Comparison of ENCODE assay signal across 19 cellular contexts in genomic region chr3:53190659-53191058, GRCh38. TPM values are rescaled to one million over a fixed set of nuclear protein-coding genes. Genes with fewer than 3 reads are reported as not detected.
DNase-seq lines count a peak whose midpoint lies in the region; ATAC-seq and TF ChIP-seq lines count a peak whose summit lies in the region.
"Had no signal": no experiment of that assay in that cellular context is flagged by ENCODE, and none has a peak within 500 bp of the region (broad histone marks: within the 10 kb centered on the region; RNA-seq: fewer than 3 reads in every experiment).

No MANE protein-coding gene starts in this region.

- H3K4me1 Mint-ChIP-seq in central memory CD8-positive, alpha-beta T cell: peaks cover 14% of the 10 kb centered on the region
- peaks cover 15 to 28% of the 10 kb centered on the region in 2 donors for H3K4me1 Mint-ChIP-seq in natural killer cell

- intact Hi-C loops in natural killer cell (cut with micrococcal nuclease): no loop called here

- DNase-seq in central memory CD8-positive, alpha-beta T cell (ENCODE audit: low spot score in 2 of 2): no peak
- DNase-seq in NCI-H2107 treated with DMSO at 0.1 percent for 48 hours (lab: John Stamatoyannopoulos, UW; ENCODE audit: unreplicated experiment) (no peak), natural killer cell (no peak), NCI-H1930 (lab: John Stamatoyannopoulos, UW) (no peak)
- no peak for DNase-seq in activated naive CD4-positive, alpha-beta T cell treated with Interleukin-2 at 50 U/mL for 16 hours
- DNase-seq: activated CD4-positive, alpha-beta T cell treated with anti-CD3 and anti-CD28 coated beads, Interleukin-2, amount 50 U/mL, for 1 hour; activated T-cell treated with anti-CD3 and anti-CD28 coated beads, Interleukin-2, amount 50 U/mL, for 48 hours; cerebellar nuclear complex; immature natural killer cell; KG1; mesenchymal stem cell; NCI-H146; NCI-H748 treated with DMSO at 0.1 percent for 48 hours; stimulated activated CD4-positive, alpha-beta T cell treated with anti-CD3 and anti-CD28 coated beads, Interleukin-4, amount 100 ng/mL, for 4 hours had no signal

- ATAC-seq in GM18868 (IDR thresholded peaks at IDR 0.05; ENCODE audit: unreplicated experiment) (peak; percentile 48), GM21717 (IDR thresholded peaks at IDR 0.05; ENCODE audit: unreplicated experiment) (peak; percentile 48), HG03354 (IDR thresholded peaks at IDR 0.05; ENCODE audit: poor library complexity, severe bottlenecking, unreplicated experiment) (peak; percentile 69), natural killer cell (no peak)
- no peak for ATAC-seq in central memory CD8-positive, alpha-beta T cell (replicated peaks; ENCODE audit: extremely low read depth, poor library complexity, severe bottlenecking)

- H3K4me3 Mint-ChIP-seq in central memory CD8-positive, alpha-beta T cell: no peak overlapping the region
- H3K4me3 Mint-ChIP-seq in natural killer cell: no peak overlapping the region
- H3K4me3 Mint-ChIP-seq: immature natural killer cell; T-helper 2 cell treated with Interferon-gamma antibody and Interleukin-4, amounts not matched to agents 5 μg/mL and 100 μg/mL, for 36 hours; type B pancreatic cell had no signal

- H3K27ac Mint-ChIP-seq in central memory CD8-positive, alpha-beta T cell (ENCODE audit: low read depth): peak overlapping the region; percentile 51
- H3K27ac Mint-ChIP-seq in natural killer cell: no peak overlapping the region
- H3K27ac Mint-ChIP-seq: T-helper 2 cell treated with Interferon-gamma antibody and Interleukin-4, amounts not matched to agents 5 μg/mL and 100 μg/mL, for 36 hours; type B pancreatic cell had no signal

- H3K36me3 Mint-ChIP-seq in central memory CD8-positive, alpha-beta T cell (ENCODE audit: insufficient read depth): peaks cover 40% of the 10 kb centered on the region
- peaks cover 7% of the 10 kb centered on the region for H3K36me3 Mint-ChIP-seq in natural killer cell

- H3K9me3 Mint-ChIP-seq in central memory CD8-positive, alpha-beta T cell: no peaks in the 10 kb centered on the region
- H3K9me3 Mint-ChIP-seq in natural killer cell: no peaks in the 10 kb centered on the region
- H3K9me3 Mint-ChIP-seq: immature natural killer cell; T-helper 2 cell treated with Interferon-gamma antibody and Interleukin-4, amounts not matched to agents 5 μg/mL and 100 μg/mL, for 36 hours; type B pancreatic cell had no signal

- H3K27me3 Mint-ChIP-seq in central memory CD8-positive, alpha-beta T cell: no peaks in the 10 kb centered on the region
- H3K27me3 Mint-ChIP-seq in natural killer cell (ENCODE audit: low read depth in 2 of 2): peaks cover 0 to 3% of the 10 kb centered on the region in 2 donors

- no peak for TF ChIP-seq CTCF in natural killer cell (IDR thresholded peaks at IDR 0.05)

RNA-seq across cellular contexts. Expression of gene PRKCD, which starts 29.6 kb away (rescaled TPM):
- 10 to 100 TPM; 31.7 to 60.0 (median 36.3) TPM for total RNA-seq in natural killer cell

Comparison
In these comparisons a context has a peak if more than half of its experiments do, and no peak if none do; other contexts are left out.
1. ATAC-seq: peak in GM18868 (single experiment), GM21717 (single experiment) and HG03354 (single experiment); none in central memory CD8-positive, alpha-beta T cell (single experiment) and natural killer cell (0 of 3).